Comparison of ENCODE assay signal across 8 cellular contexts in the genomic region with DNA sequence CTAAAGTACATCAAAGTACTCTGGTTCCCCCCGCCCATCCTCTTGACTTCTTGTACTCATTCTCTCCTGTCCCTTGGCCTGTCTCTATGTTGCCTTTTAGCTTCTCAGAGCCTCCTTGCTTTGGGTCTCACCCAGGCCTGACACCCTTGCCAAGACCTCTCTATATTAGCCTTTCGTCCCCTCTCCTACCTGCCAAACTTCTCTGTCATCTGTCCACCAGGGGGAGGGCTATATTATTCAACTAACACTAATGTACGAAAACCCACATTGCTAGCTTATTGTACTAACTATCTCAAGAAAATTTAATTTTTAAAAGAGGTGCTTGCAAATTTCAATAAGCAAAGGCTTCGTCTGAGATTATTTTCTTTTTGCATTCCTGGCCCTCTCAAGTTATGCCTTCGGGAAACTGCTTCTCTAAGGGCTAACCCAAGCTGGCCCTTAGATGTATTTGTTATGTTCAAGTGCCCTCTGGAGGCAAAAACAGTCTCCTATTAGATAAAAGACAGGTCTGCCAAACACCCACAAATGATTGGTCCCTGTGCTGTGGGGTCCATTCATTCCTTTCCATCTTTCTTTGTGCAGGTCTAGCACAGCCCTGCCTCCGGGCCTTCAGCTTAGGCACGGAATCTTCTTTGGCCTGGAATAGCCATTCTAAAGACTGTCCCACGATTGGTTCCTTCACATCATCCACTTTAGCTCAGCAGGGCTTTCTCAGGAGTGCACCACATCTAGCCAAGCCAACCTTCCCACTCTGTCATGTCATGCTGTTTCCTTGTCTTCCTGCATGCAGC.
DNase-seq lines count a peak whose midpoint lies in the region; ATAC-seq and TF ChIP-seq lines count a peak whose summit lies in the region.

No MANE protein-coding gene starts in this region.

- H3K9ac ChIP-seq in parathyroid adenoma = no peak overlapping the region

- H3K27me3 ChIP-seq in parathyroid adenoma (ENCODE audit: control insufficient read depth, insufficient read depth, low read length) = no peaks in the 10 kb centered on the region

- ATAC-seq in GM19467 (IDR thresholded peaks at IDR 0.05; ENCODE audit: unreplicated experiment) (peak; percentile 69), HG03460 (IDR thresholded peaks at IDR 0.05; ENCODE audit: unreplicated experiment) (peak; percentile 77)

- H3K36me3 ChIP-seq in parathyroid adenoma (ENCODE audit: control insufficient read depth, insufficient read depth, low read length) = no peaks in the 10 kb centered on the region

- H3K79me2 ChIP-seq in parathyroid adenoma = no peaks in the 10 kb centered on the region

- no peak overlapping the region for H3K27ac ChIP-seq in parathyroid adenoma

- H3K9me3 ChIP-seq in parathyroid adenoma (ENCODE audit: control insufficient read depth, low read length) = no peaks in the 10 kb centered on the region

- H3K4me2 ChIP-seq in parathyroid adenoma (ENCODE audit: low read length) = peak overlapping the region; percentile 57

- TF ChIP-seq CTCF in parathyroid adenoma (IDR thresholded peaks at IDR 0.05) = peak; percentile 52

- DNase-seq in DMS53 treated with DMSO at 0.1 percent for 48 hours (lab: John Stamatoyannopoulos, UW; ENCODE audit: unreplicated experiment) (peak; percentile 49), NCI-H82 treated with DMSO at 0.1 percent for 48 hours (lab: John Stamatoyannopoulos, UW; ENCODE audit: unreplicated experiment) (peak; percentile 63), germinal center (ENCODE audit: low spot score) (peak; percentile 66), COLO829 (ENCODE audit: low spot score) (no peak)
- DNase-seq in activated effector memory CD4-positive, alpha-beta T cell treated with Interleukin-2 at 50 U/mL for 16 hours = peak; percentile 20

- H2AFZ ChIP-seq in parathyroid adenoma = peak overlapping the region; percentile 76

- no peaks in the 10 kb centered on the region for H3K4me1 ChIP-seq in parathyroid adenoma

- peak overlapping the region; percentile 35 for H3K4me3 ChIP-seq in parathyroid adenoma (ENCODE audit: low read depth, low read length)
